In genomic region chr19:17450264-17451075, GRCh38 we compare ENCODE assay signal across 11 cellular contexts. TPM values are rescaled to one million over a fixed set of nuclear protein-coding genes. Genes with fewer than 3 reads are reported as not detected.
DNase-seq lines count a peak whose midpoint lies in the region; ATAC-seq and TF ChIP-seq lines count a peak whose summit lies in the region.
"Had no signal": no experiment of that assay in that cellular context is flagged by ENCODE, and none has a peak within 500 bp of the region (broad histone marks: within the 10 kb centered on the region; RNA-seq: fewer than 3 reads in every experiment).

No MANE protein-coding gene starts in this region.

- H3K36me3 Mint-ChIP-seq in Caco-2 (ENCODE audit: insufficient read depth, unreplicated experiment) = no peaks in the 10 kb centered on the region
- no peaks in the 10 kb centered on the region for H3K36me3 Mint-ChIP-seq in activated CD8-positive, alpha-beta T cell treated with anti-CD3 and anti-CD28 coated beads, Interleukin-2, amount 10 ng/mL, durations not matched to agents 7 days and 5 days (ENCODE audit: low read depth)
- H3K36me3 Mint-ChIP-seq in nephron progenitor cell (ENCODE audit: low read depth) = no peaks in the 10 kb centered on the region
- no peaks in the 10 kb centered on the region for H3K36me3 Mint-ChIP-seq in osteocyte (ENCODE audit: unreplicated experiment)

- H3K27me3 Mint-ChIP-seq in Caco-2 (ENCODE audit: insufficient read depth, unreplicated experiment) (no peaks in the 10 kb centered on the region), nephron progenitor cell (ENCODE audit: low read depth, poor library complexity) (peaks cover 72% of the 10 kb centered on the region), osteocyte (ENCODE audit: unreplicated experiment) (peaks cover 29% of the 10 kb centered on the region)
- H3K27me3 Mint-ChIP-seq in activated CD8-positive, alpha-beta T cell treated with anti-CD3 and anti-CD28 coated beads, Interleukin-2, amount 10 ng/mL, durations not matched to agents 7 days and 5 days (ENCODE audit: low read depth) = peaks cover 32% of the 10 kb centered on the region

- POLR2A ChIA-PET in Caco-2 (lab: Charles Lee) = no interaction called here
- POLR2A ChIA-PET in activated CD8-positive, alpha-beta T cell treated with anti-CD3 and anti-CD28 coated beads, Interleukin-2, amount 10 ng/mL, durations not matched to agents 7 days and 5 days (lab: Charles Lee) = no interaction called here

- H3K4me1 Mint-ChIP-seq in Caco-2 (ENCODE audit: low read depth, unreplicated experiment) (no peaks in the 10 kb centered on the region), nephron progenitor cell (peaks cover 16% of the 10 kb centered on the region), osteocyte (ENCODE audit: unreplicated experiment) (peaks cover 10% of the 10 kb centered on the region)
- peaks cover 13% of the 10 kb centered on the region for H3K4me1 Mint-ChIP-seq in activated CD8-positive, alpha-beta T cell treated with anti-CD3 and anti-CD28 coated beads, Interleukin-2, amount 10 ng/mL, durations not matched to agents 7 days and 5 days (ENCODE audit: low read depth)

- DNase-seq in Caco-2 (peak in 1 of 2 experiments; percentile 24), nephron progenitor cell (no peak), NCI-H524 (lab: John Stamatoyannopoulos, UW) (no peak), osteocyte (ENCODE audit: extremely low spot score, unreplicated experiment) (no peak)
- peak; percentile 11 for DNase-seq in Jurkat, Clone E6-1 (ENCODE audit: low read depth, low spot score)
- peak; percentile 50 for DNase-seq in activated CD8-positive, alpha-beta T cell treated with anti-CD3 and anti-CD28 coated beads, Interleukin-2, amount 10 ng/mL, durations not matched to agents 7 days and 5 days
- DNase-seq: NCI-H1930 had no signal

- no peaks in the 10 kb centered on the region for H3K36me3 ChIP-seq in Caco-2 (ENCODE audit: control insufficient read depth, insufficient read depth, low read length)

- H3K4me3 Mint-ChIP-seq in Caco-2 (ENCODE audit: unreplicated experiment) = peak overlapping the region; percentile 54
- no peak overlapping the region for H3K4me3 Mint-ChIP-seq in activated CD8-positive, alpha-beta T cell treated with anti-CD3 and anti-CD28 coated beads, Interleukin-2, amount 10 ng/mL, durations not matched to agents 7 days and 5 days
- H3K4me3 Mint-ChIP-seq in nephron progenitor cell = peak overlapping the region; percentile 3
- H3K4me3 Mint-ChIP-seq in osteocyte (ENCODE audit: unreplicated experiment) = no peak overlapping the region

- intact Hi-C loops in Caco-2 (cut with micrococcal nuclease; ENCODE audit: unreplicated experiment) = no loop called here

- TF ChIP-seq CTCF in Caco-2 (IDR thresholded peaks at IDR 0.05; ENCODE audit: insufficient read depth in 1 of 2, low read depth in 1 of 2, low read length in 1 of 2, severe bottlenecking in 1 of 2, unreplicated experiment in 1 of 2) (no peak), nephron progenitor cell (IDR thresholded peaks at IDR 0.05) (no peak), osteocyte (IDR thresholded peaks at IDR 0.05) (no peak)

- H3K27me3 ChIP-seq in Caco-2 (replicated peaks; ENCODE audit: control insufficient read depth, insufficient read depth, low read length) = no peaks in the 10 kb centered on the region

- no peak overlapping the region for H3K27ac Mint-ChIP-seq in Caco-2 (ENCODE audit: unreplicated experiment)
- H3K27ac Mint-ChIP-seq in activated CD8-positive, alpha-beta T cell treated with anti-CD3 and anti-CD28 coated beads, Interleukin-2, amount 10 ng/mL, durations not matched to agents 7 days and 5 days = no peak overlapping the region
- no peak overlapping the region for H3K27ac Mint-ChIP-seq in nephron progenitor cell
- no peak overlapping the region for H3K27ac Mint-ChIP-seq in osteocyte (ENCODE audit: unreplicated experiment)

- H3K9me3 Mint-ChIP-seq in Caco-2 (ENCODE audit: unreplicated experiment) = no peaks in the 10 kb centered on the region
- no peaks in the 10 kb centered on the region for H3K9me3 Mint-ChIP-seq in activated CD8-positive, alpha-beta T cell treated with anti-CD3 and anti-CD28 coated beads, Interleukin-2, amount 10 ng/mL, durations not matched to agents 7 days and 5 days (ENCODE audit: insufficient read depth)
- H3K9me3 Mint-ChIP-seq in nephron progenitor cell = peaks cover 9% of the 10 kb centered on the region
- H3K9me3 Mint-ChIP-seq in osteocyte (ENCODE audit: unreplicated experiment) = no peaks in the 10 kb centered on the region

- no TSS peak for BruUV-seq in Caco-2 (replicated peaks; lab: Mats Ljungman, UMichigan)

- H3K4me3 ChIP-seq in Caco-2 (ENCODE audit: low read depth, low read length) = no peak overlapping the region
- H3K4me3 ChIP-seq in Jurkat, Clone E6-1 (ENCODE audit: low read length) = no peak overlapping the region

- CTCF ChIA-PET in Caco-2 (lab: Charles Lee) = interaction anchor here (0.7 to 1.0 kb wide), 4 partner anchors 14 to 307 kb away, joined by 4 to 5 read pairs (median 4); no protein-coding TSS in a partner anchor
- CTCF ChIA-PET in activated CD8-positive, alpha-beta T cell treated with anti-CD3 and anti-CD28 coated beads, Interleukin-2, amount 10 ng/mL, durations not matched to agents 7 days and 5 days (lab: Charles Lee) = no interaction called here

- no peaks in the 10 kb centered on the region for H3K4me1 ChIP-seq in Caco-2

- peak; percentile 38 for ATAC-seq in activated CD8-positive, alpha-beta T cell treated with anti-CD3 and anti-CD28 coated beads, Interleukin-2, amount 10 ng/mL, durations not matched to agents 7 days and 5 days
- ATAC-seq in GM18511 (IDR thresholded peaks at IDR 0.05; ENCODE audit: unreplicated experiment) (no peak), GM19395 (IDR thresholded peaks at IDR 0.05; ENCODE audit: unreplicated experiment) (no peak)

- no peaks in the 10 kb centered on the region for H3K9me3 ChIP-seq in Caco-2

RNA-seq across cellular contexts. Expression of gene TMEM221, which starts 2.0 kb away (rescaled TPM):
- total RNA-seq in Caco-2 (2022) = 0.37 TPM in 1 of 2 replicates, not detected in the other
- polyA plus RNA-seq in Jurkat, Clone E6-1 (2012; ENCODE audit: insufficient read depth, insufficient read length) = not detected
- not detected for total RNA-seq in activated CD8-positive, alpha-beta T cell treated with anti-CD3 and anti-CD28 coated beads, Interleukin-2, amount 10 ng/mL, durations not matched to agents 7 days and 5 days
- 0.30 and 0.55 TPM in 2 replicates for total RNA-seq in osteocyte
- total RNA-seq: epithelial cell of proximal tubule had no signal

RNA-seq across cellular contexts. Expression of gene NXNL1, which starts 10.3 kb away (rescaled TPM):
- total RNA-seq in Caco-2 (2022) (not detected in 2 replicates), osteocyte (not detected in 2 replicates)
- not detected for polyA plus RNA-seq in Jurkat, Clone E6-1 (2012; ENCODE audit: insufficient read depth, insufficient read length)
- total RNA-seq in activated CD8-positive, alpha-beta T cell treated with anti-CD3 and anti-CD28 coated beads, Interleukin-2, amount 10 ng/mL, durations not matched to agents 7 days and 5 days = not detected
- total RNA-seq: epithelial cell of proximal tubule, mucosa of gallbladder had no signal

RNA-seq across cellular contexts. Expression of gene SLC27A1, which starts 19.9 kb away (rescaled TPM):
- total RNA-seq in Caco-2 (2022) (3.7 and 3.9 TPM in 2 replicates), osteocyte (12.5 and 14.8 TPM in 2 replicates)
- polyA plus RNA-seq in Jurkat, Clone E6-1 (2012; ENCODE audit: insufficient read depth, insufficient read length) = 4.0 TPM
- total RNA-seq in activated CD8-positive, alpha-beta T cell treated with anti-CD3 and anti-CD28 coated beads, Interleukin-2, amount 10 ng/mL, durations not matched to agents 7 days and 5 days = 1 to 10 TPM; 7.3 to 7.4 TPM

RNA-seq across cellular contexts. Expression of gene MVB12A, which starts 30.6 kb away (rescaled TPM):
- total RNA-seq in Caco-2 (2022) (36.7 and 37.6 TPM in 2 replicates), osteocyte (59.2 and 63.2 TPM in 2 replicates)
- polyA plus RNA-seq in Jurkat, Clone E6-1 (2012; ENCODE audit: insufficient read depth, insufficient read length) = 78.9 TPM
- 10 to 100 TPM; 36.6 to 40.3 TPM for total RNA-seq in activated CD8-positive, alpha-beta T cell treated with anti-CD3 and anti-CD28 coated beads, Interleukin-2, amount 10 ng/mL, durations not matched to agents 7 days and 5 days

RNA-seq across cellular contexts. Expression of gene BST2, which starts 45.0 kb away (rescaled TPM):
- 94.3 and 98.4 TPM in 2 replicates for total RNA-seq in Caco-2 (2022)
- polyA plus RNA-seq in Jurkat, Clone E6-1 (2012; ENCODE audit: insufficient read depth, insufficient read length) = not detected
- total RNA-seq in activated CD8-positive, alpha-beta T cell treated with anti-CD3 and anti-CD28 coated beads, Interleukin-2, amount 10 ng/mL, durations not matched to agents 7 days and 5 days = 100 to 1,000 TPM; 222 to 230 TPM
- total RNA-seq in osteocyte = 1.8 and 2.3 TPM in 2 replicates

Comparison
In these comparisons a context has a peak if more than half of its experiments do, and no peak if none do; other contexts are left out.
1. DNase-seq: peak in Jurkat, Clone E6-1 (single experiment) and activated CD8-positive, alpha-beta T cell treated with anti-CD3 and anti-CD28 coated beads, Interleukin-2, amount 10 ng/mL, durations not matched to agents 7 days and 5 days (single experiment); none in nephron progenitor cell (single experiment), NCI-H524 (0 of 2) and osteocyte (single experiment).
2. H3K4me3 Mint-ChIP-seq: peak in Caco-2 (single experiment) and nephron progenitor cell (single experiment); none in activated CD8-positive, alpha-beta T cell treated with anti-CD3 and anti-CD28 coated beads, Interleukin-2, amount 10 ng/mL, durations not matched to agents 7 days and 5 days (single experiment) and osteocyte (single experiment).